Comparison of ENCODE assay signal across 16 cellular contexts in genomic region chr12:98893126-98893525, GRCh38.
DNase-seq lines count a peak whose midpoint lies in the region; ATAC-seq, FAIRE-seq and TF ChIP-seq lines count a peak whose summit lies in the region.
"Had no signal": no experiment of that assay in that cellular context is flagged by ENCODE, and none has a peak within 500 bp of the region (broad histone marks: within the 10 kb centered on the region; RNA-seq: fewer than 3 reads in every experiment).

No MANE protein-coding gene starts in this region.

- H3K9ac ChIP-seq in H9 (ENCODE audit: extremely low read depth, insufficient read length, low read length) = no peak overlapping the region

- no peak for TF ChIP-seq EP300 in A549 (IDR thresholded peaks at IDR 0.05)

- no peak for TF ChIP-seq RAD21 in A549 (conservative IDR thresholded peaks at IDR 0.05 in 1 of 2, IDR thresholded peaks at IDR 0.05 in 1 of 2)

- no peaks in the 10 kb centered on the region; a peak in 1 of 5 replicates for H3K9me3 Mint-ChIP-seq in H9

- no peak overlapping the region for H3T11ph ChIP-seq in H9 (ENCODE audit: low read length)

- H2AFZ ChIP-seq in H9 (ENCODE audit: low read length) = no peak overlapping the region

- H3K4me1 ChIP-seq in A549 = no peaks in the 10 kb centered on the region
- H3K4me1 ChIP-seq in H9 (ENCODE audit: insufficient read depth, low read length) = no peaks in the 10 kb centered on the region; the same call in 1 of the 2 replicates
- H3K4me1 ChIP-seq in adrenal gland (replicated peaks in 1 of 2) = peaks cover 4 to 6% of the 10 kb centered on the region in 2 donors
- peaks cover 0 to 17% (median 0%) of the 10 kb centered on the region in 12 donors for H3K4me1 ChIP-seq in heart left ventricle

- no peak overlapping the region for H3K27ac Mint-ChIP-seq in H9
- H3K27ac Mint-ChIP-seq: B cell had no signal

- H4K5ac ChIP-seq in H9 (ENCODE audit: insufficient read length, low read depth, low read length) = no peak overlapping the region

- no peaks in the 10 kb centered on the region; a peak in 1 of 7 replicates for H3K36me3 Mint-ChIP-seq in H9 (ENCODE audit: insufficient read depth in 1 of 3, low read depth in 3 of 3)

- H3K79me1 ChIP-seq in H9 (ENCODE audit: insufficient read depth, low read depth, low read length, poor library complexity, severe bottlenecking) = no peaks in the 10 kb centered on the region

- H3K27ac ChIP-seq in A549 (no peak overlapping the region), H9 (ENCODE audit: insufficient read length, low read depth, low read length) (no peak overlapping the region), adrenal gland (no peak overlapping the region), heart left ventricle (no peak overlapping the region)
- H3K27ac ChIP-seq: ovary, stomach, WERI-Rb-1 had no signal

- CTCF ChIA-PET in A549 (lab: Yijun Ruan, JAX) = no interaction called here

- no peak overlapping the region for H3K4ac ChIP-seq in H9 (ENCODE audit: low read depth, low read length)

- DNase-seq in A549 (ENCODE audit: low read depth in 1 of 2, low spot score in 1 of 2) (no peak), H9 (no peak), adrenal gland (peak in 4 of 7 donors; percentile 18 to 22 (median 20)), left kidney (ENCODE audit: low read depth, low spot score) (peak; percentile 18), heart left ventricle (no peak), Right ventricle myocardium inferior (ENCODE audit: missing footprints) (no peak)
- no peak for DNase-seq in stimulated activated CD4-positive, alpha-beta T cell treated with anti-CD3 and anti-CD28 coated beads, Interleukin-4, amount 100 ng/mL, for 1 hour
- no peak for DNase-seq in stimulated activated CD4-positive, alpha-beta T cell treated with anti-CD3 and anti-CD28 coated beads, Interleukin-4, amount 100 ng/mL, for 24 hours
- DNase-seq: activated gamma-delta T cell, NCI-H2081 treated with DMSO at 0.1 percent for 48 hours, small intestine, stomach, WERI-Rb-1 had no signal

- H4K91ac ChIP-seq in H9 (ENCODE audit: insufficient read length, low read depth, low read length) = no peak overlapping the region

- no peak overlapping the region for H2BK20ac ChIP-seq in H9 (ENCODE audit: low read depth, low read length, poor library complexity, severe bottlenecking)

- H2BK120ac ChIP-seq in H9 (ENCODE audit: low read depth, low read length, poor library complexity, severe bottlenecking) = no peak overlapping the region

- no peak overlapping the region for H3K4me3 ChIP-seq in A549
- no peak overlapping the region for H3K4me3 ChIP-seq in adrenal gland
- no peak overlapping the region for H3K4me3 ChIP-seq in heart left ventricle
- H3K4me3 ChIP-seq: ovary, stomach had no signal

- peak overlapping the region in 1 of 2 experiments; percentile 80; a peak in 3 of 5 replicates for H3K4me3 Mint-ChIP-seq in H9
- H3K4me3 Mint-ChIP-seq: B cell had no signal

- peaks cover 17 to 22% of the 10 kb centered on the region in 2 experiments for H3K4me1 Mint-ChIP-seq in H9

- no peaks in the 10 kb centered on the region for H4K20me1 ChIP-seq in H9 (ENCODE audit: control insufficient read depth, insufficient read depth, insufficient read length)

- H3K36me3 ChIP-seq in adrenal gland (replicated peaks in 1 of 2) = no peaks in the 10 kb centered on the region
- no peaks in the 10 kb centered on the region for H3K36me3 ChIP-seq in heart left ventricle
- H3K36me3 ChIP-seq: ovary, stomach, WERI-Rb-1 had no signal

- H3K9me3 ChIP-seq in A549 (no peaks in the 10 kb centered on the region), H9 (ENCODE audit: control insufficient read depth, low read depth, low read length) (no peaks in the 10 kb centered on the region), adrenal gland (replicated peaks in 1 of 3) (no peaks in the 10 kb centered on the region), heart left ventricle (no peaks in the 10 kb centered on the region)
- H3K9me3 ChIP-seq: ovary, stomach had no signal

- FAIRE-seq in A549 (lab: Jason Lieb, UNC) = no peak
- FAIRE-seq: H54, small intestine had no signal

- H2BK15ac ChIP-seq in H9 (ENCODE audit: low read depth, low read length) = no peak overlapping the region

- H3K18ac ChIP-seq in H9 (ENCODE audit: insufficient read length, low read depth, low read length) = no peak overlapping the region

- H3K23ac ChIP-seq in H9 (ENCODE audit: insufficient read length, low read depth, low read length) = no peak overlapping the region

- no peak overlapping the region for H3K4me2 ChIP-seq in A549
- H3K4me2 ChIP-seq in H9 (ENCODE audit: insufficient read depth, insufficient read length, low read length) = peak overlapping the region; percentile 84

- H2BK12ac ChIP-seq in H9 (ENCODE audit: insufficient read length, low read depth, low read length) = no peak overlapping the region

- no peak overlapping the region for H4K8ac ChIP-seq in H9 (replicated peaks; ENCODE audit: insufficient read length, low read depth, low read length)

- no peak overlapping the region for H2BK5ac ChIP-seq in H9 (ENCODE audit: insufficient read length, low read length)

- no peak overlapping the region for H3K14ac ChIP-seq in H9 (ENCODE audit: insufficient read depth, low read length)

- peaks cover 80% of the 10 kb centered on the region for H3K27me3 Mint-ChIP-seq in H9 (ENCODE audit: low read depth)

- WGBS in A549 (ENCODE audit: missing lambda C conversion rate) = 33% methylated on average over 10 of the region's 10 CpGs
- no CpG with 5 or more reads among the region's 10 CpGs for WGBS in H9 (ENCODE audit: extremely low coverage, insufficient read length, low lambda C conversion rate)
- WGBS in adrenal gland, 4 donors = 8 to 16% (median 13%) methylated on average over 10 of the region's 10 CpGs
- 14 to 18% (median 17%) methylated on average over 10 of the region's 10 CpGs for WGBS in heart left ventricle, 4 donors

- H3K79me2 ChIP-seq in H9 (ENCODE audit: insufficient read depth, low read length) = no peaks in the 10 kb centered on the region

- H2AK5ac ChIP-seq in H9 (ENCODE audit: insufficient read length, low read length) = no peak overlapping the region

- peak; percentile 28 to 34; a peak in 2 of 6 replicates for ATAC-seq in A549
- no peak for ATAC-seq in heart left ventricle
- ATAC-seq in Right ventricle myocardium inferior = no peak

- H3K27me3 ChIP-seq in H9 (ENCODE audit: insufficient read depth, low read length) (peaks cover 28% of the 10 kb centered on the region), adrenal gland (peaks cover 7% of the 10 kb centered on the region), heart left ventricle (peaks cover 14 to 67% (median 34%) of the 10 kb centered on the region in 9 donors)
- H3K27me3 ChIP-seq: ovary had no signal

- peaks cover 20% of the 10 kb centered on the region for H3K23me2 ChIP-seq in H9 (ENCODE audit: insufficient read length, low read depth, low read length, poor library complexity, severe bottlenecking)

- H3K56ac ChIP-seq in H9 (ENCODE audit: insufficient read length, low read depth, low read length) = no peak overlapping the region

- TF ChIP-seq POLR2A in A549 (IDR thresholded peaks at IDR 0.05; ENCODE audit: low read length) = no peak
- no peak for TF ChIP-seq POLR2A in adrenal gland (IDR thresholded peaks at IDR 0.05)
- no peak for TF ChIP-seq POLR2A in heart left ventricle (IDR thresholded peaks at IDR 0.05)

- intact Hi-C loops in adrenal gland (cut with DNase I) = no loop called here
- intact Hi-C loops in heart left ventricle (cut with DNase I) = no loop called here
- intact Hi-C loops in Right ventricle myocardium inferior (cut with DNase I) = no loop called here

- no peak for TF ChIP-seq CTCF in A549 (IDR thresholded peaks at IDR 0.05)
- no peak for TF ChIP-seq CTCF in H9 (conservative IDR thresholded peaks at IDR 0.05)
- no peak for TF ChIP-seq CTCF in adrenal gland (IDR thresholded peaks at IDR 0.05)
- TF ChIP-seq CTCF in heart left ventricle (IDR thresholded peaks at IDR 0.05) = no peak

- POLR2A ChIA-PET in A549 (lab: Yijun Ruan, JAX) = no interaction called here

TF ChIP-seq in A549, 52 proteins besides CTCF, POLR2A, EP300 and RAD21:
- TF ChIP-seq CBX2 (IDR thresholded peaks at IDR 0.05; ENCODE audit: borderline replicate concordance, low read depth) (no peak), EHF (CRISPR knock-in tag; IDR thresholded peaks at IDR 0.05) (no peak), RFX5 (IDR thresholded peaks at IDR 0.05) (no peak), MAFK (IDR thresholded peaks at IDR 0.05; ENCODE audit: partially characterized antibody) (no peak), RCOR1 (IDR thresholded peaks at IDR 0.05; ENCODE audit: low read depth, low read length) (no peak), HEYL (CRISPR knock-in tag; IDR thresholded peaks at IDR 0.05) (no peak), REST (IDR thresholded peaks at IDR 0.05) (no peak), RNF2 (IDR thresholded peaks at IDR 0.05; ENCODE audit: borderline replicate concordance, low read depth) (no peak), TFCP2L1 (CRISPR knock-in tag; IDR thresholded peaks at IDR 0.05) (no peak), FOSB (CRISPR knock-in tag; IDR thresholded peaks at IDR 0.05) (no peak)
- TF ChIP-seq, protein P1, sequence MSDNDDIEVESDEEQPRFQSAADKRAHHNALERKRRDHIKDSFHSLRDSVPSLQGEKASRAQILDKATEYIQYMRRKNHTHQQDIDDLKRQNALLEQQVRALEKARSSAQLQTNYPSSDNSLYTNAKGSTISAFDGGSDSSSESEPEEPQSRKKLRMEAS (IDR thresholded peaks at IDR 0.05) = no peak

Comparison
In these comparisons a context has a peak if more than half of its experiments do, and no peak if none do; other contexts are left out.
1. ATAC-seq: peak in A549 (2 of 2); none in heart left ventricle (0 of 4) and Right ventricle myocardium inferior (single experiment).
2. DNase-seq: peak in adrenal gland (4 of 7) and left kidney (single experiment); none in A549 (0 of 2), H9 (single experiment), heart left ventricle (0 of 5), stimulated activated CD4-positive, alpha-beta T cell treated with anti-CD3 and anti-CD28 coated beads, Interleukin-4, amount 100 ng/mL, for 1 hour (single experiment), Right ventricle myocardium inferior (single experiment) and stimulated activated CD4-positive, alpha-beta T cell treated with anti-CD3 and anti-CD28 coated beads, Interleukin-4, amount 100 ng/mL, for 24 hours (single experiment).